In the genomic region with DNA sequence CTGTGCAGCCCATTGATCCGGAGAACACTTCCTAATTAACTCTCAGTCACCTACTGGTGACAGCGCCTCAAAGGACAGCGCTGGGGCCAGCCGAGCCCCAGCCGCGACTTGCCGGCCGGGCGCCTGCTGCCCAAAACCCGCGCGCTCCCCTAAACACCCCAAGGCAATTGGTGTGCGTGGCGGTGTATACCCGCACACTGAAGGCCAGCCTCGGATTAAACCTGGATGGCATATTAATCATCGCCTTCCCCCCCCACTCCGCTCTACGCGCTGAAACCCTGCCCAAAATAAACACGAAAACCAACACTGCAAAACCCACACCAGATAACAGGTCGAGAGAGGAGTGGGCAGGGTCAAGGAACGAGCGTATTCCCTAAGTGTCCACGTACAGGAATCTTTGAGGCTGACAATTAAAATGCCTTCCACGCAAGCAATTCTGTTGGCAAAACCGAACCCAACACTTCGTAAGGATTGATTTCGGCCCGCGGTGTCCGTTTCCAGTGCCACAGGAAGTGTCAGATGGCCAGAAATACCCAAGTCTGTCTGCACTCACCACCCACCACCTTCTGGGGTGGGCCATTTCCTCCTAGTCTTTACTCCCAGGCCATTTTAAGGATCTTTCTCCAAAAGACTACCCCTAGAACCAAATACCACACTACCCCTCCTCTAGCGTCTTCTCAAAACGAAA, we compare ENCODE assay signal across 8 cellular contexts. TPM values are rescaled to one million over a fixed set of nuclear protein-coding genes. Genes with fewer than 3 reads are reported as not detected.
DNase-seq lines count a peak whose midpoint lies in the region; ATAC-seq and TF ChIP-seq lines count a peak whose summit lies in the region.

No MANE protein-coding gene starts in this region.

- H3K27ac ChIP-seq in adrenal gland (peak overlapping the region in 4 of 5 donors; percentile 64 to 88 (median 82)), liver (ENCODE audit: low read depth in 1 of 2, low read length in 2 of 2) (peak overlapping the region; percentile 54 to 79)

- H3K4me3 ChIP-seq in adrenal gland (peak overlapping the region in 2 of 4 donors; percentile 20 to 57), liver (ENCODE audit: low read depth in 1 of 3, low read length in 3 of 3) (peak overlapping the region; percentile 53 to 92 (median 70))

- no peak for TF ChIP-seq POLR2A in adrenal gland (IDR thresholded peaks at IDR 0.05)

- H3K4me1 Mint-ChIP-seq in type B pancreatic cell (ENCODE audit: unreplicated experiment) = peaks cover 27% of the 10 kb centered on the region

- WGBS in adrenal gland, 4 donors = 0 to 17% (median 4%) methylated on average over 3 to 34 of the region's 34 CpGs
- WGBS in liver = under 1% methylated on average over 34 of the region's 34 CpGs

- TF ChIP-seq RAD21 in liver (IDR thresholded peaks at IDR 0.05) = no peak

- TF ChIP-seq CTCF in adrenal gland (IDR thresholded peaks at IDR 0.05) (no peak), liver (IDR thresholded peaks at IDR 0.05; ENCODE audit: low read depth, low read length, missing input control) (no peak), type B pancreatic cell (conservative IDR thresholded peaks at IDR 0.05) (no peak)

- H3K9me3 ChIP-seq in adrenal gland (replicated peaks in 1 of 3) = no peaks in the 10 kb centered on the region
- no peaks in the 10 kb centered on the region for H3K9me3 ChIP-seq in liver (ENCODE audit: control insufficient read depth in 4 of 4, low read length in 3 of 4)

- peaks cover 19% of the 10 kb centered on the region for H3K27me3 Mint-ChIP-seq in type B pancreatic cell

- ATAC-seq in left cardiac atrium (no peak), GM21786 (IDR thresholded peaks at IDR 0.05; ENCODE audit: unreplicated experiment) (no peak), esophagus mucosa (no peak)

- H3K4me3 Mint-ChIP-seq in type B pancreatic cell = peak overlapping the region; percentile 91

- intact Hi-C loops in left cardiac atrium (cut with DNase I) (loop anchor here in 1 of 2 donors (5.0 to 10.0 kb wide), 4 partner anchors 83 to 360 kb away; no protein-coding TSS in a partner anchor), cardiac septum (cut with DNase I) (loop anchor here (5.0 kb wide), 2 partner anchors 172 to 278 kb away; no protein-coding TSS in a partner anchor), adrenal gland (cut with DNase I) (loop anchor here in 1 of 2 donors (10.0 kb wide), 1 partner anchor 80 kb away; no protein-coding TSS in a partner anchor)

- H3K27me3 ChIP-seq in adrenal gland (peaks cover 36% of the 10 kb centered on the region), liver (ENCODE audit: control insufficient read depth in 4 of 4, insufficient read depth in 4 of 4, low read length in 3 of 4) (no peaks in the 10 kb centered on the region)

- no peaks in the 10 kb centered on the region for H3K9me3 Mint-ChIP-seq in type B pancreatic cell

- peak overlapping the region in 1 of 2 donors; percentile 71 for H3K9ac ChIP-seq in liver (ENCODE audit: low read depth in 1 of 2, low read length in 2 of 2)

- H3K36me3 ChIP-seq in adrenal gland (replicated peaks in 1 of 2) (no peaks in the 10 kb centered on the region), liver (ENCODE audit: control insufficient read depth in 4 of 4, insufficient read depth in 3 of 4, low read depth in 1 of 4, low read length in 3 of 4) (no peaks in the 10 kb centered on the region)

- DNase-seq in left cardiac atrium (peak; percentile 18), cardiac septum (ENCODE audit: low spot score) (no peak), adrenal gland (peak in 1 of 7 donors; percentile 21), type B pancreatic cell (ENCODE audit: extremely low spot score, unreplicated experiment) (no peak), GM19240 (ENCODE audit: insufficient read length, low spot score) (no peak)

- H3K36me3 Mint-ChIP-seq in type B pancreatic cell = peaks cover 4% of the 10 kb centered on the region

- peak overlapping the region; percentile 88 for H3K27ac Mint-ChIP-seq in type B pancreatic cell

- H3K4me1 ChIP-seq in adrenal gland (replicated peaks in 1 of 2) (peaks cover 11 to 23% of the 10 kb centered on the region in 2 donors), liver (ENCODE audit: control insufficient read depth in 4 of 4, insufficient read depth in 4 of 4, low read length in 3 of 4) (peaks cover 16 to 50% (median 19%) of the 10 kb centered on the region in 4 donors)

TF ChIP-seq in liver, 16 proteins besides CTCF, POLR2A, EP300 and RAD21:
- TF ChIP-seq YY1 (IDR thresholded peaks at IDR 0.05) (no peak), RXRA (IDR thresholded peaks at IDR 0.05) (no peak), HNF4G (IDR thresholded peaks at IDR 0.05) (no peak), FOXA2 (IDR thresholded peaks at IDR 0.05) (no peak), TAF1 (conservative IDR thresholded peaks at IDR 0.05) (no peak), GABPA (IDR thresholded peaks at IDR 0.05 in 1 of 2, conservative IDR thresholded peaks at IDR 0.05 in 1 of 2) (no peak), FOXA1 (IDR thresholded peaks at IDR 0.05) (no peak), NR2F2 (IDR thresholded peaks at IDR 0.05) (no peak), HNF4A (conservative IDR thresholded peaks at IDR 0.05) (no peak), EGR1 (IDR thresholded peaks at IDR 0.05; ENCODE audit: low read depth in 2 of 2) (no peak), SP1 (IDR thresholded peaks at IDR 0.05) (no peak), JUND (IDR thresholded peaks at IDR 0.05) (no peak)
- TF ChIP-seq, protein P1, sequence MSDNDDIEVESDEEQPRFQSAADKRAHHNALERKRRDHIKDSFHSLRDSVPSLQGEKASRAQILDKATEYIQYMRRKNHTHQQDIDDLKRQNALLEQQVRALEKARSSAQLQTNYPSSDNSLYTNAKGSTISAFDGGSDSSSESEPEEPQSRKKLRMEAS (IDR thresholded peaks at IDR 0.05) = no peak
- TF ChIP-seq, protein P2, sequence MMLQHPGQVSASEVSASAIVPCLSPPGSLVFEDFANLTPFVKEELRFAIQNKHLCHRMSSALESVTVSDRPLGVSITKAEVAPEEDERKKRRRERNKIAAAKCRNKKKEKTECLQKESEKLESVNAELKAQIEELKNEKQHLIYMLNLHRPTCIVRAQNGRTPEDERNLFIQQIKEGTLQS (IDR thresholded peaks at IDR 0.05) = no peak
- TF ChIP-seq, protein P3, sequence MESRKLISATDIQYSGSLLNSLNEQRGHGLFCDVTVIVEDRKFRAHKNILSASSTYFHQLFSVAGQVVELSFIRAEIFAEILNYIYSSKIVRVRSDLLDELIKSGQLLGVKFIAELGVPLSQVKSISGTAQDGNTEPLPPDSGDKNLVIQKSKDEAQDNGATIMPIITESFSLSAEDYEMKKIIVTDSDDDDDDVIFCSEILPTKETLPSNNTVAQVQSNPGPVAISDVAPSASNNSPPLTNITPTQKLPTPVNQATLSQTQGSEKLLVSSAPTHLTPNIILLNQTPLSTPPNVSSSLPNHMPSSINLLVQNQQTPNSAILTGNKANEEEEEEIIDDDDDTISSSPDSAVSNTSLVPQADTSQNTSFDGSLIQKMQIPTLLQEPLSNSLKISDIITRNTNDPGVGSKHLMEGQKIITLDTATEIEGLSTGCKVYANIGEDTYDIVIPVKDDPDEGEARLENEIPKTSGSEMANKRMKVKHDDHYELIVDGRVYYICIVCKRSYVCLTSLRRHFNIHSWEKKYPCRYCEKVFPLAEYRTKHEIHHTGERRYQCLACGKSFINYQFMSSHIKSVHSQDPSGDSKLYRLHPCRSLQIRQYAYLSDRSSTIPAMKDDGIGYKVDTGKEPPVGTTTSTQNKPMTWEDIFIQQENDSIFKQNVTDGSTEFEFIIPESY (IDR thresholded peaks at IDR 0.05) = no peak
- TF ChIP-seq, protein P4, sequence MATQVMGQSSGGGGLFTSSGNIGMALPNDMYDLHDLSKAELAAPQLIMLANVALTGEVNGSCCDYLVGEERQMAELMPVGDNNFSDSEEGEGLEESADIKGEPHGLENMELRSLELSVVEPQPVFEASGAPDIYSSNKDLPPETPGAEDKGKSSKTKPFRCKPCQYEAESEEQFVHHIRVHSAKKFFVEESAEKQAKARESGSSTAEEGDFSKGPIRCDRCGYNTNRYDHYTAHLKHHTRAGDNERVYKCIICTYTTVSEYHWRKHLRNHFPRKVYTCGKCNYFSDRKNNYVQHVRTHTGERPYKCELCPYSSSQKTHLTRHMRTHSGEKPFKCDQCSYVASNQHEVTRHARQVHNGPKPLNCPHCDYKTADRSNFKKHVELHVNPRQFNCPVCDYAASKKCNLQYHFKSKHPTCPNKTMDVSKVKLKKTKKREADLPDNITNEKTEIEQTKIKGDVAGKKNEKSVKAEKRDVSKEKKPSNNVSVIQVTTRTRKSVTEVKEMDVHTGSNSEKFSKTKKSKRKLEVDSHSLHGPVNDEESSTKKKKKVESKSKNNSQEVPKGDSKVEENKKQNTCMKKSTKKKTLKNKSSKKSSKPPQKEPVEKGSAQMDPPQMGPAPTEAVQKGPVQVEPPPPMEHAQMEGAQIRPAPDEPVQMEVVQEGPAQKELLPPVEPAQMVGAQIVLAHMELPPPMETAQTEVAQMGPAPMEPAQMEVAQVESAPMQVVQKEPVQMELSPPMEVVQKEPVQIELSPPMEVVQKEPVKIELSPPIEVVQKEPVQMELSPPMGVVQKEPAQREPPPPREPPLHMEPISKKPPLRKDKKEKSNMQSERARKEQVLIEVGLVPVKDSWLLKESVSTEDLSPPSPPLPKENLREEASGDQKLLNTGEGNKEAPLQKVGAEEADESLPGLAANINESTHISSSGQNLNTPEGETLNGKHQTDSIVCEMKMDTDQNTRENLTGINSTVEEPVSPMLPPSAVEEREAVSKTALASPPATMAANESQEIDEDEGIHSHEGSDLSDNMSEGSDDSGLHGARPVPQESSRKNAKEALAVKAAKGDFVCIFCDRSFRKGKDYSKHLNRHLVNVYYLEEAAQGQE (IDR thresholded peaks at IDR 0.05) = no peak

RNA-seq across cellular contexts. Expression of a gene that starts 2.7 kb away (rescaled TPM):
- total RNA-seq in left cardiac atrium = 10 to 100 TPM; 10.8 to 21.6 TPM
- 24.2 TPM for total RNA-seq in cardiac septum
- 10 to 100 TPM; 21.7 to 42.9 (median 30.6) TPM for total RNA-seq in adrenal gland
- polyA plus RNA-seq in adrenal gland = 10 to 100 TPM; 13.7 to 16.0 (median 14.0) TPM
- 10 to 100 TPM; 15.1 to 23.0 TPM for total RNA-seq in liver
- 1 to 10 TPM; 5.6 to 6.8 TPM for polyA plus RNA-seq in liver
- 27.2 and 37.3 TPM in 2 replicates for total RNA-seq in type B pancreatic cell (ENCODE audit: low replicate concordance)
- total RNA-seq in esophagus mucosa = 16.2 TPM
